8 cellular contexts compared by ENCODE assay signal in the genomic region with DNA sequence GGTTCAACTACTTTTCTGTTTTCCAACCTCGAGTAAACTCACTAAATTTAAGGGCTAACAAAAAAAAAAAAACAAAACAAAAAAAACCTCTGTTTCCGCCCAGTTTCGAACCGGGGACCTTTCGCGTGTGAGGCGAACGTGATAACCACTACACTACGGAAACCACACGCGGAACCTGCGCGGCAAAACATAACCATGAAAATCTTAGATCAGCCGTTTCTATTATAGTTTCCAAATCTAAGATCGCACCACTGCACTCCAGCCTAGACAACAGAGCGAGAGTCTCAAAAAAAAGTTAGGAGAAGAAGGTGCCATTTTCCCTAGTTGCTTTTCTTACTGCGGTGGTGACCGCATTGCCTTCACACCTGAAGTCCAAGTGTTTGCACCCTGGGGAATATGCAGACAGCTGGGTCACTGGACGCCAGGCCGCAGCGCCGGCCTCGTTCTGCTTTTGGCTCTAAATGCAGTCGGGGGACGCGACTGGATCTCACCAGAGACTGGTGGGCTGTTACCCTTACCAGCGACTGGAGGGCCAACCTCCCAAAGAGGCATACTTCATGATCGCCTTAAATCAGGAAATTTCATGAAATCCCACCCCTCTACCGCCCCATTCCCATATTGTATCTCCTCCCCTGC.
DNase-seq lines count a peak whose midpoint lies in the region; TF ChIP-seq lines count a peak whose summit lies in the region.
"Not testable (repeated sequence)": the region's sequence is repeated elsewhere in the genome, so short reads cannot be mapped to it uniquely, and the experiment has no call there.

No MANE protein-coding gene starts in this region.

- peak in 1 of 2 experiments; percentile 1 for DNase-seq in Caco-2
- peak; percentile 39 to 67 for DNase-seq in HAP-1 (ENCODE audit: low spot score in 2 of 2)
- peak; percentile 3 for DNase-seq in NCI-H226
- DNase-seq in activated T-cell treated with anti-CD3 and anti-CD28 coated beads for 24 hours (ENCODE audit: low read depth), result peak; percentile 10
- DNase-seq in iPS DF 6.9 (ENCODE audit: low read depth, low spot score); neural progenitor cell (ENCODE audit: low spot score): not testable (repeated sequence)

- not testable (repeated sequence) for H3K79me2 ChIP-seq in neural progenitor cell (ENCODE audit: low read depth)

- not testable (repeated sequence) for H3K4me1 Mint-ChIP-seq in Caco-2 (ENCODE audit: low read depth, unreplicated experiment); dendritic cell treated with granulocyte-macrophage colony-stimulating factor and Interleukin-4, amounts not matched to agents 40 ng/mL and 50 ng/mL, for 4 days (ENCODE audit: low read depth); neural progenitor cell; stimulated activated naive CD8-positive, alpha-beta T cell treated with anti-CD3 and anti-CD28 coated beads, Interleukin-15, Interleukin-2, amounts not matched to agents 100 ng/mL and 50 ng/mL, for 24 hours (ENCODE audit: low read depth)

- in situ Hi-C loops in HAP-1 (cut with MboI; ENCODE audit: low sequenced_read_pairs), result not testable (repeated sequence)

- not testable (repeated sequence) for H3K9me3 ChIP-seq in Caco-2; HAP-1; iPS DF 6.9 (ENCODE audit: control insufficient read depth, insufficient read depth, low read length); neural progenitor cell (ENCODE audit: low read depth)

- not testable (repeated sequence) for H3K4me2 ChIP-seq in neural progenitor cell

- not testable (repeated sequence) for H3K27ac Mint-ChIP-seq in Caco-2 (ENCODE audit: unreplicated experiment); dendritic cell treated with granulocyte-macrophage colony-stimulating factor and Interleukin-4, amounts not matched to agents 40 ng/mL and 50 ng/mL, for 4 days; neural progenitor cell; stimulated activated naive CD8-positive, alpha-beta T cell treated with anti-CD3 and anti-CD28 coated beads, Interleukin-15, Interleukin-2, amounts not matched to agents 100 ng/mL and 50 ng/mL, for 24 hours

- not testable (repeated sequence) for BruUV-seq in Caco-2 (replicated peaks; lab: Mats Ljungman, UMichigan)

- H3K9ac ChIP-seq in neural progenitor cell, result not testable (repeated sequence)

- not testable (repeated sequence) for H3F3A ChIP-seq in neural progenitor cell (ENCODE audit: low read depth)

- CTCF ChIA-PET in Caco-2 (lab: Charles Lee), result not testable (repeated sequence)

- WGBS in iPS DF 6.9 (ENCODE audit: insufficient coverage, insufficient read length), result no CpG with 5 or more reads among the region's 29 CpGs

- H2AFZ ChIP-seq in neural progenitor cell (replicated peaks), result not testable (repeated sequence)

- H3K27me3 Mint-ChIP-seq in Caco-2 (ENCODE audit: insufficient read depth, unreplicated experiment); dendritic cell treated with granulocyte-macrophage colony-stimulating factor and Interleukin-4, amounts not matched to agents 40 ng/mL and 50 ng/mL, for 4 days; neural progenitor cell (ENCODE audit: insufficient read depth, low read depth); stimulated activated naive CD8-positive, alpha-beta T cell treated with anti-CD3 and anti-CD28 coated beads, Interleukin-15, Interleukin-2, amounts not matched to agents 100 ng/mL and 50 ng/mL, for 24 hours: not testable (repeated sequence)

- not testable (repeated sequence) for H3K36me3 ChIP-seq in Caco-2 (ENCODE audit: control insufficient read depth, insufficient read depth, low read length); HAP-1 (replicated peaks); iPS DF 6.9 (ENCODE audit: control insufficient read depth, insufficient read depth, low read length); neural progenitor cell

- POLR2A ChIA-PET in Caco-2 (lab: Charles Lee), result not testable (repeated sequence)

- not testable (repeated sequence) for H3K36me3 Mint-ChIP-seq in Caco-2 (ENCODE audit: insufficient read depth, unreplicated experiment); dendritic cell treated with granulocyte-macrophage colony-stimulating factor and Interleukin-4, amounts not matched to agents 40 ng/mL and 50 ng/mL, for 4 days (ENCODE audit: low read depth); neural progenitor cell; stimulated activated naive CD8-positive, alpha-beta T cell treated with anti-CD3 and anti-CD28 coated beads, Interleukin-15, Interleukin-2, amounts not matched to agents 100 ng/mL and 50 ng/mL, for 24 hours (ENCODE audit: low read depth)

- not testable (repeated sequence) for H4K20me1 ChIP-seq in neural progenitor cell (ENCODE audit: low read depth)

- H3K4me3 Mint-ChIP-seq in Caco-2 (ENCODE audit: unreplicated experiment) (peak overlapping the region; percentile 29), neural progenitor cell (peak overlapping the region; percentile 48)
- peak overlapping the region; percentile 71 for H3K4me3 Mint-ChIP-seq in dendritic cell treated with granulocyte-macrophage colony-stimulating factor and Interleukin-4, amounts not matched to agents 40 ng/mL and 50 ng/mL, for 4 days
- peak overlapping the region; percentile 72 for H3K4me3 Mint-ChIP-seq in stimulated activated naive CD8-positive, alpha-beta T cell treated with anti-CD3 and anti-CD28 coated beads, Interleukin-15, Interleukin-2, amounts not matched to agents 100 ng/mL and 50 ng/mL, for 24 hours

- TF ChIP-seq CTCF in Caco-2 (IDR thresholded peaks at IDR 0.05; ENCODE audit: insufficient read depth in 1 of 2, low read depth in 1 of 2, low read length in 1 of 2, severe bottlenecking in 1 of 2, unreplicated experiment in 1 of 2); neural progenitor cell (IDR thresholded peaks at IDR 0.05): not testable (repeated sequence)

- H3K4me1 ChIP-seq in Caco-2; HAP-1; iPS DF 6.9 (ENCODE audit: control insufficient read depth, insufficient read depth, low read length); neural progenitor cell: not testable (repeated sequence)

- H3K27me3 ChIP-seq in Caco-2 (replicated peaks; ENCODE audit: control insufficient read depth, insufficient read depth, low read length); HAP-1 (ENCODE audit: low read depth); iPS DF 6.9 (ENCODE audit: control insufficient read depth, insufficient read depth, low read length); neural progenitor cell: not testable (repeated sequence)

- intact Hi-C loops in Caco-2 (cut with micrococcal nuclease; ENCODE audit: unreplicated experiment); dendritic cell treated with granulocyte-macrophage colony-stimulating factor and Interleukin-4, amounts not matched to agents 40 ng/mL and 50 ng/mL, for 4 days (cut with micrococcal nuclease): not testable (repeated sequence)

- not testable (repeated sequence) for H3K9me3 Mint-ChIP-seq in Caco-2 (ENCODE audit: unreplicated experiment); dendritic cell treated with granulocyte-macrophage colony-stimulating factor and Interleukin-4, amounts not matched to agents 40 ng/mL and 50 ng/mL, for 4 days; neural progenitor cell; stimulated activated naive CD8-positive, alpha-beta T cell treated with anti-CD3 and anti-CD28 coated beads, Interleukin-15, Interleukin-2, amounts not matched to agents 100 ng/mL and 50 ng/mL, for 24 hours

- H3K27ac ChIP-seq in iPS DF 6.9 (ENCODE audit: low read length); neural progenitor cell: not testable (repeated sequence)

- H3K4me3 ChIP-seq in Caco-2 (ENCODE audit: low read depth, low read length) (peak overlapping the region; percentile 5; the same call in 1 of the 2 replicates), HAP-1 (peak overlapping the region; percentile 32), iPS DF 6.9 (ENCODE audit: low read length) (peak overlapping the region; percentile 88; the same call in 1 of the 2 replicates)
- H3K4me3 ChIP-seq in neural progenitor cell, result not testable (repeated sequence)
